8 cellular contexts compared by ENCODE assay signal in the genomic region with DNA sequence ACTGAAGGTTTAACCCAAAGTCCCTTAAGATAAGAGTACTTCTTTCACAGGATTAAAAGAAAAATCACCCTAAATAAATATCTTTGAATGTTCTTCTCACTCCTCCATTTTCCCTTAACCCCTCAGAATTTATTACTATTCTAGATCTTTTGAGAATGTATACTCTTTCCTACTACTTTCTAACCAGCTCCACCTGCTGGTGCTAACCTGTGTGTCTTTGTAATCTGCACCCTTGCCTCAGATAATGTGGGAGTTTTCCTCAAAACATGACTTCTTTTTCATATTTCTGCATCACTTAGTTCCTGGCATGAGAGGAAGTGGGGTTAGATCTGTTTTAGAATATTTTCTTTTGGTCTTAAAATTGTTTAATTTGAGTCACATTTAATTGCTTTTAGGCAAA.
DNase-seq lines count a peak whose midpoint lies in the region; ATAC-seq and TF ChIP-seq lines count a peak whose summit lies in the region.

No MANE protein-coding gene starts in this region.

- H3K9me3 Mint-ChIP-seq in neural progenitor cell = peaks cover 21% of the 10 kb centered on the region

- H3K4me3 Mint-ChIP-seq in neural progenitor cell = no peak overlapping the region

- no peak overlapping the region for H3K27ac ChIP-seq in neural progenitor cell
- H3K27ac ChIP-seq in sigmoid colon = no peak overlapping the region

- TF ChIP-seq EP300 in sigmoid colon (IDR thresholded peaks at IDR 0.05) = no peak

- TF ChIP-seq CTCF in neural progenitor cell (IDR thresholded peaks at IDR 0.05) = peak; percentile 65
- TF ChIP-seq CTCF in sigmoid colon (IDR thresholded peaks at IDR 0.05) = no peak

- H3K9me3 ChIP-seq in neural progenitor cell (ENCODE audit: low read depth) (no peaks in the 10 kb centered on the region), sigmoid colon (no peaks in the 10 kb centered on the region)

- ATAC-seq in GM19035 (IDR thresholded peaks at IDR 0.05; ENCODE audit: unreplicated experiment) (no peak), HG02884 (IDR thresholded peaks at IDR 0.05; ENCODE audit: unreplicated experiment) (no peak)

- TF ChIP-seq POLR2A in sigmoid colon (IDR thresholded peaks at IDR 0.05) = no peak

- DNase-seq in DMS79 treated with DMSO at 0.1 percent for 48 hours (lab: John Stamatoyannopoulos, UW) (peak; percentile 4), DMS79 (lab: John Stamatoyannopoulos, UW) (no peak), NCI-H524 treated with DMSO at 0.1 percent for 48 hours (lab: John Stamatoyannopoulos, UW) (peak; percentile 1), dermis microvascular lymphatic vessel endothelial cell (ENCODE audit: low read depth in 2 of 2) (peak; percentile 1 to 31), neural progenitor cell (ENCODE audit: low spot score) (peak; percentile 32), sigmoid colon (no peak)

- H4K20me1 ChIP-seq in neural progenitor cell (ENCODE audit: low read depth) = no peaks in the 10 kb centered on the region

- H3K9ac ChIP-seq in neural progenitor cell = no peak overlapping the region

- H3K27me3 Mint-ChIP-seq in neural progenitor cell (ENCODE audit: insufficient read depth, low read depth) = peaks cover 4% of the 10 kb centered on the region

- H3K36me3 ChIP-seq in neural progenitor cell (no peaks in the 10 kb centered on the region), sigmoid colon (no peaks in the 10 kb centered on the region)

- no peak overlapping the region for H2AFZ ChIP-seq in neural progenitor cell (replicated peaks)

- no peak overlapping the region for H3K27ac Mint-ChIP-seq in neural progenitor cell

- peaks cover 2% of the 10 kb centered on the region for H3K36me3 Mint-ChIP-seq in neural progenitor cell

- no peak overlapping the region for H3K4me2 ChIP-seq in neural progenitor cell

- H3K4me3 ChIP-seq in neural progenitor cell = no peak overlapping the region
- H3K4me3 ChIP-seq in sigmoid colon = no peak overlapping the region

- no peaks in the 10 kb centered on the region for H3K27me3 ChIP-seq in neural progenitor cell
- no peaks in the 10 kb centered on the region for H3K27me3 ChIP-seq in sigmoid colon

- H3F3A ChIP-seq in neural progenitor cell (ENCODE audit: low read depth) = no peaks in the 10 kb centered on the region

- intact Hi-C loops in sigmoid colon (cut with DNase I) = no loop called here

- H3K4me1 ChIP-seq in neural progenitor cell = no peaks in the 10 kb centered on the region
- H3K4me1 ChIP-seq in sigmoid colon = no peaks in the 10 kb centered on the region

- H3K79me2 ChIP-seq in neural progenitor cell (ENCODE audit: low read depth) = no peaks in the 10 kb centered on the region

- no peaks in the 10 kb centered on the region for H3K4me1 Mint-ChIP-seq in neural progenitor cell

Comparison
In these comparisons a context has a peak if more than half of its experiments do, and no peak if none do; other contexts are left out.
1. DNase-seq: peak in DMS79 treated with DMSO at 0.1 percent for 48 hours (single experiment), NCI-H524 treated with DMSO at 0.1 percent for 48 hours (single experiment), dermis microvascular lymphatic vessel endothelial cell (2 of 2) and neural progenitor cell (single experiment); none in DMS79 (single experiment) and sigmoid colon (single experiment).